1 cellular context compared by ENCODE assay signal in the genomic region with DNA sequence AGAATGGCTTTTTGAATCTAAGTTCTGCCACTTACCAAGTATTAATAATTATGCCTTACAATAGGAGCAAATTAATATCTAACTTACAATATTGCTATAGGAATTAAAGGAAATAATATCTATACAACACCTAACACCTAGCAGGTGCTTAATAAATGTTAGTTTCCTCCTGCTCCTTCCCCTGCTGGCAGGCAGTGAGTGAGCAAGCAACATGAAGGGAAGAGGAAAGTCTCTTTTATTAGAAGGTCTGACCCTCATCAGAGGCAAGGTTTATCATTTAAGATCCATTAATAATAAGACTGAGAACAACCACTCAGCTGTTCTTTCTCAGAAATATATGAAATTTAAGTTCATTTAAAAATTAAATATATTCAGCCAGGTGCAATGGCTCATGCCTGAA.
TF ChIP-seq lines count a peak whose summit lies in the region.

No MANE protein-coding gene starts in this region.

TF ChIP-seq in GM23338, 12 proteins besides CTCF, POLR2A, EP300 and RAD21 (continued from another document):
- TF ChIP-seq, protein P1, sequence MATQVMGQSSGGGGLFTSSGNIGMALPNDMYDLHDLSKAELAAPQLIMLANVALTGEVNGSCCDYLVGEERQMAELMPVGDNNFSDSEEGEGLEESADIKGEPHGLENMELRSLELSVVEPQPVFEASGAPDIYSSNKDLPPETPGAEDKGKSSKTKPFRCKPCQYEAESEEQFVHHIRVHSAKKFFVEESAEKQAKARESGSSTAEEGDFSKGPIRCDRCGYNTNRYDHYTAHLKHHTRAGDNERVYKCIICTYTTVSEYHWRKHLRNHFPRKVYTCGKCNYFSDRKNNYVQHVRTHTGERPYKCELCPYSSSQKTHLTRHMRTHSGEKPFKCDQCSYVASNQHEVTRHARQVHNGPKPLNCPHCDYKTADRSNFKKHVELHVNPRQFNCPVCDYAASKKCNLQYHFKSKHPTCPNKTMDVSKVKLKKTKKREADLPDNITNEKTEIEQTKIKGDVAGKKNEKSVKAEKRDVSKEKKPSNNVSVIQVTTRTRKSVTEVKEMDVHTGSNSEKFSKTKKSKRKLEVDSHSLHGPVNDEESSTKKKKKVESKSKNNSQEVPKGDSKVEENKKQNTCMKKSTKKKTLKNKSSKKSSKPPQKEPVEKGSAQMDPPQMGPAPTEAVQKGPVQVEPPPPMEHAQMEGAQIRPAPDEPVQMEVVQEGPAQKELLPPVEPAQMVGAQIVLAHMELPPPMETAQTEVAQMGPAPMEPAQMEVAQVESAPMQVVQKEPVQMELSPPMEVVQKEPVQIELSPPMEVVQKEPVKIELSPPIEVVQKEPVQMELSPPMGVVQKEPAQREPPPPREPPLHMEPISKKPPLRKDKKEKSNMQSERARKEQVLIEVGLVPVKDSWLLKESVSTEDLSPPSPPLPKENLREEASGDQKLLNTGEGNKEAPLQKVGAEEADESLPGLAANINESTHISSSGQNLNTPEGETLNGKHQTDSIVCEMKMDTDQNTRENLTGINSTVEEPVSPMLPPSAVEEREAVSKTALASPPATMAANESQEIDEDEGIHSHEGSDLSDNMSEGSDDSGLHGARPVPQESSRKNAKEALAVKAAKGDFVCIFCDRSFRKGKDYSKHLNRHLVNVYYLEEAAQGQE (IDR thresholded peaks at IDR 0.05; ENCODE audit: unreplicated experiment), result no peak
- TF ChIP-seq ZNF331 (CRISPR knock-in tag; IDR thresholded peaks at IDR 0.05; ENCODE audit: low read depth) (no peak), CREB1 (CRISPR knock-in tag; IDR thresholded peaks at IDR 0.05; ENCODE audit: low read depth) (no peak), NANOG (IDR thresholded peaks at IDR 0.05; ENCODE audit: borderline replicate concordance) (no peak), JUNB (IDR thresholded peaks at IDR 0.05; ENCODE audit: unreplicated experiment) (no peak)
- TF ChIP-seq, protein P2, sequence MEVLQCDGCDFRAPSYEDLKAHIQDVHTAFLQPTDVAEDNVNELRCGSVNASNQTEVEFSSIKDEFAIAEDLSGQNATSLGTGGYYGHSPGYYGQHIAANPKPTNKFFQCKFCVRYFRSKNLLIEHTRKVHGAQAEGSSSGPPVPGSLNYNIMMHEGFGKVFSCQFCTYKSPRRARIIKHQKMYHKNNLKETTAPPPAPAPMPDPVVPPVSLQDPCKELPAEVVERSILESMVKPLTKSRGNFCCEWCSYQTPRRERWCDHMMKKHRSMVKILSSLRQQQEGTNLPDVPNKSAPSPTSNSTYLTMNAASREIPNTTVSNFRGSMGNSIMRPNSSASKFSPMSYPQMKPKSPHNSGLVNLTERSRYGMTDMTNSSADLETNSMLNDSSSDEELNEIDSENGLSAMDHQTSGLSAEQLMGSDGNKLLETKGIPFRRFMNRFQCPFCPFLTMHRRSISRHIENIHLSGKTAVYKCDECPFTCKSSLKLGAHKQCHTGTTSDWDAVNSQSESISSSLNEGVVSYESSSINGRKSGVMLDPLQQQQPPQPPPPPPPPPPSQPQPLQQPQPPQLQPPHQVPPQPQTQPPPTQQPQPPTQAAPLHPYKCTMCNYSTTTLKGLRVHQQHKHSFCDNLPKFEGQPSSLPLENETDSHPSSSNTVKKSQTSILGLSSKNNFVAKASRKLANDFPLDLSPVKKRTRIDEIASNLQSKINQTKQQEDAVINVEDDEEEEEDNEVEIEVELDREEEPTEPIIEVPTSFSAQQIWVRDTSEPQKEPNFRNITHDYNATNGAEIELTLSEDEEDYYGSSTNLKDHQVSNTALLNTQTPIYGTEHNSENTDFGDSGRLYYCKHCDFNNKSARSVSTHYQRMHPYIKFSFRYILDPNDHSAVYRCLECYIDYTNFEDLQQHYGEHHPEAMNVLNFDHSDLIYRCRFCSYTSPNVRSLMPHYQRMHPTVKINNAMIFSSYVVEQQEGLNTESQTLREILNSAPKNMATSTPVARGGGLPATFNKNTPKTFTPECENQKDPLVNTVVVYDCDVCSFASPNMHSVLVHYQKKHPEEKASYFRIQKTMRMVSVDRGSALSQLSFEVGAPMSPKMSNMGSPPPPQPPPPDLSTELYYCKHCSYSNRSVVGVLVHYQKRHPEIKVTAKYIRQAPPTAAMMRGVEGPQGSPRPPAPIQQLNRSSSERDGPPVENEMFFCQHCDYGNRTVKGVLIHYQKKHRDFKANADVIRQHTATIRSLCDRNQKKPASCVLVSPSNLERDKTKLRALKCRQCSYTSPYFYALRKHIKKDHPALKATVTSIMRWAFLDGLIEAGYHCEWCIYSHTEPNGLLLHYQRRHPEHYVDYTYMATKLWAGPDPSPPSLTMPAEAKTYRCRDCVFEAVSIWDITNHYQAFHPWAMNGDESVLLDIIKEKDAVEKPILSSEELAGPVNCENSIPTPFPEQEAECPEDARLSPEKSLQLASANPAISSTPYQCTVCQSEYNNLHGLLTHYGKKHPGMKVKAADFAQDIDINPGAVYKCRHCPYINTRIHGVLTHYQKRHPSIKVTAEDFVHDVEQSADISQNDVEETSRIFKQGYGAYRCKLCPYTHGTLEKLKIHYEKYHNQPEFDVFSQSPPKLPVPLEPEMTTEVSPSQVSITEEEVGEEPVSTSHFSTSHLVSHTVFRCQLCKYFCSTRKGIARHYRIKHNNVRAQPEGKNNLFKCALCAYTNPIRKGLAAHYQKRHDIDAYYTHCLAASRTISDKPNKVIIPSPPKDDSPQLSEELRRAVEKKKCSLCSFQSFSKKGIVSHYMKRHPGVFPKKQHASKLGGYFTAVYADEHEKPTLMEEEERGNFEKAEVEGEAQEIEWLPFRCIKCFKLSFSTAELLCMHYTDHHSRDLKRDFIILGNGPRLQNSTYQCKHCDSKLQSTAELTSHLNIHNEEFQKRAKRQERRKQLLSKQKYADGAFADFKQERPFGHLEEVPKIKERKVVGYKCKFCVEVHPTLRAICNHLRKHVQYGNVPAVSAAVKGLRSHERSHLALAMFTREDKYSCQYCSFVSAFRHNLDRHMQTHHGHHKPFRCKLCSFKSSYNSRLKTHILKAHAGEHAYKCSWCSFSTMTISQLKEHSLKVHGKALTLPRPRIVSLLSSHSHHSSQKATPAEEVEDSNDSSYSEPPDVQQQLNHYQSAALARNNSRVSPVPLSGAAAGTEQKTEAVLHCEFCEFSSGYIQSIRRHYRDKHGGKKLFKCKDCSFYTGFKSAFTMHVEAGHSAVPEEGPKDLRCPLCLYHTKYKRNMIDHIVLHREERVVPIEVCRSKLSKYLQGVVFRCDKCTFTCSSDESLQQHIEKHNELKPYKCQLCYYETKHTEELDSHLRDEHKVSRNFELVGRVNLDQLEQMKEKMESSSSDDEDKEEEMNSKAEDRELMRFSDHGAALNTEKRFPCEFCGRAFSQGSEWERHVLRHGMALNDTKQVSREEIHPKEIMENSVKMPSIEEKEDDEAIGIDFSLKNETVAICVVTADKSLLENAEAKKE (CRISPR knock-in tag; IDR thresholded peaks at IDR 0.05), result no peak
